In the genomic region with DNA sequence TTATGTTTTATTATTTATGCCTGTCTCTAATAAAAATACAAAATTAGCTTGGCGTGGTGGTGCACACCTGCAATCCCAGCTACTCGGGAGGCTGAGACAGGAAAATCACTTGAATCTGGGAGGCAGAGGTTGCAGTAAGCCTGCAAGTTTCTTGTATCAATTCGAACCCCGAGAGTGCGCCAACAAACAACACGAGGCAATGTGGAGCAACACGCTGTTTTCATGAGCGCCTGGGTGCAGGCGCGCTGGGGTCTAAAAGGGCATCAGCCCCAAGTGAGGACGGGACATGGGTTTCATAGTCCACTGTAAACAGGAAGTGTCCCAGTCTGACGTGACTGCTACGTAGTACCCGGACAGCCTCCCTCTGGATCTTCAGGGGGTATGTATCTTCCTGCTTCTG, we compare ENCODE assay signal across 2 cellular contexts.
TF ChIP-seq lines count a peak whose summit lies in the region.

No MANE protein-coding gene starts in this region.

TF ChIP-seq in HepG2, 621 proteins besides CTCF, POLR2A, EP300 and RAD21:
- TF ChIP-seq PRMT3 (CRISPR knock-in tag; IDR thresholded peaks at IDR 0.05; ENCODE audit: borderline replicate concordance, low read depth) (no peak), CREB1 (IDR thresholded peaks at IDR 0.05) (no peak), CREB1 (CRISPR knock-in tag; IDR thresholded peaks at IDR 0.05) (peak; percentile 24; the same call in 1 of the 2 replicates)

TF ChIP-seq in H1, 55 proteins besides CTCF, POLR2A, EP300 and RAD21:
- TF ChIP-seq SIRT6 (IDR thresholded peaks at IDR 0.05; ENCODE audit: low read length) (no peak), SIX5 (IDR thresholded peaks at IDR 0.05; ENCODE audit: low read depth, low read length) (no peak), SAP30 (IDR thresholded peaks at IDR 0.05; ENCODE audit: insufficient read depth, insufficient replicate concordance, low read length) (no peak), FOSL1 (IDR thresholded peaks at IDR 0.05; ENCODE audit: insufficient read depth, low read depth, low read length) (no peak), CBX8 (IDR thresholded peaks at IDR 0.05; ENCODE audit: borderline replicate concordance, low read depth, low read length) (no peak), EGR1 (IDR thresholded peaks at IDR 0.05; ENCODE audit: borderline replicate concordance, low read depth, low read length) (no peak), CEBPB (IDR thresholded peaks at IDR 0.05; ENCODE audit: low read depth, low read length) (no peak), SUZ12 (IDR thresholded peaks at IDR 0.05; ENCODE audit: low read length) (no peak), NANOG (IDR thresholded peaks at IDR 0.05; ENCODE audit: insufficient read depth, low read depth, low read length, poor library complexity, severe bottlenecking) (no peak), POU5F1 (IDR thresholded peaks at IDR 0.05; ENCODE audit: low read depth, low read length) (no peak), GTF2F1 (IDR thresholded peaks at IDR 0.05; ENCODE audit: borderline replicate concordance, low read depth, low read length) (no peak), YY1 (IDR thresholded peaks at IDR 0.05; ENCODE audit: low read depth, low read length) (no peak), SRF (IDR thresholded peaks at IDR 0.05; ENCODE audit: low read depth, low read length) (no peak)
- TF ChIP-seq, protein P1, sequence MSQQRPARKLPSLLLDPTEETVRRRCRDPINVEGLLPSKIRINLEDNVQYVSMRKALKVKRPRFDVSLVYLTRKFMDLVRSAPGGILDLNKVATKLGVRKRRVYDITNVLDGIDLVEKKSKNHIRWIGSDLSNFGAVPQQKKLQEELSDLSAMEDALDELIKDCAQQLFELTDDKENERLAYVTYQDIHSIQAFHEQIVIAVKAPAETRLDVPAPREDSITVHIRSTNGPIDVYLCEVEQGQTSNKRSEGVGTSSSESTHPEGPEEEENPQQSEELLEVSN (IDR thresholded peaks at IDR 0.05): no peak
- TF ChIP-seq, protein P2, sequence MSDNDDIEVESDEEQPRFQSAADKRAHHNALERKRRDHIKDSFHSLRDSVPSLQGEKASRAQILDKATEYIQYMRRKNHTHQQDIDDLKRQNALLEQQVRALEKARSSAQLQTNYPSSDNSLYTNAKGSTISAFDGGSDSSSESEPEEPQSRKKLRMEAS (IDR thresholded peaks at IDR 0.05): no peak
- TF ChIP-seq, protein P3, sequence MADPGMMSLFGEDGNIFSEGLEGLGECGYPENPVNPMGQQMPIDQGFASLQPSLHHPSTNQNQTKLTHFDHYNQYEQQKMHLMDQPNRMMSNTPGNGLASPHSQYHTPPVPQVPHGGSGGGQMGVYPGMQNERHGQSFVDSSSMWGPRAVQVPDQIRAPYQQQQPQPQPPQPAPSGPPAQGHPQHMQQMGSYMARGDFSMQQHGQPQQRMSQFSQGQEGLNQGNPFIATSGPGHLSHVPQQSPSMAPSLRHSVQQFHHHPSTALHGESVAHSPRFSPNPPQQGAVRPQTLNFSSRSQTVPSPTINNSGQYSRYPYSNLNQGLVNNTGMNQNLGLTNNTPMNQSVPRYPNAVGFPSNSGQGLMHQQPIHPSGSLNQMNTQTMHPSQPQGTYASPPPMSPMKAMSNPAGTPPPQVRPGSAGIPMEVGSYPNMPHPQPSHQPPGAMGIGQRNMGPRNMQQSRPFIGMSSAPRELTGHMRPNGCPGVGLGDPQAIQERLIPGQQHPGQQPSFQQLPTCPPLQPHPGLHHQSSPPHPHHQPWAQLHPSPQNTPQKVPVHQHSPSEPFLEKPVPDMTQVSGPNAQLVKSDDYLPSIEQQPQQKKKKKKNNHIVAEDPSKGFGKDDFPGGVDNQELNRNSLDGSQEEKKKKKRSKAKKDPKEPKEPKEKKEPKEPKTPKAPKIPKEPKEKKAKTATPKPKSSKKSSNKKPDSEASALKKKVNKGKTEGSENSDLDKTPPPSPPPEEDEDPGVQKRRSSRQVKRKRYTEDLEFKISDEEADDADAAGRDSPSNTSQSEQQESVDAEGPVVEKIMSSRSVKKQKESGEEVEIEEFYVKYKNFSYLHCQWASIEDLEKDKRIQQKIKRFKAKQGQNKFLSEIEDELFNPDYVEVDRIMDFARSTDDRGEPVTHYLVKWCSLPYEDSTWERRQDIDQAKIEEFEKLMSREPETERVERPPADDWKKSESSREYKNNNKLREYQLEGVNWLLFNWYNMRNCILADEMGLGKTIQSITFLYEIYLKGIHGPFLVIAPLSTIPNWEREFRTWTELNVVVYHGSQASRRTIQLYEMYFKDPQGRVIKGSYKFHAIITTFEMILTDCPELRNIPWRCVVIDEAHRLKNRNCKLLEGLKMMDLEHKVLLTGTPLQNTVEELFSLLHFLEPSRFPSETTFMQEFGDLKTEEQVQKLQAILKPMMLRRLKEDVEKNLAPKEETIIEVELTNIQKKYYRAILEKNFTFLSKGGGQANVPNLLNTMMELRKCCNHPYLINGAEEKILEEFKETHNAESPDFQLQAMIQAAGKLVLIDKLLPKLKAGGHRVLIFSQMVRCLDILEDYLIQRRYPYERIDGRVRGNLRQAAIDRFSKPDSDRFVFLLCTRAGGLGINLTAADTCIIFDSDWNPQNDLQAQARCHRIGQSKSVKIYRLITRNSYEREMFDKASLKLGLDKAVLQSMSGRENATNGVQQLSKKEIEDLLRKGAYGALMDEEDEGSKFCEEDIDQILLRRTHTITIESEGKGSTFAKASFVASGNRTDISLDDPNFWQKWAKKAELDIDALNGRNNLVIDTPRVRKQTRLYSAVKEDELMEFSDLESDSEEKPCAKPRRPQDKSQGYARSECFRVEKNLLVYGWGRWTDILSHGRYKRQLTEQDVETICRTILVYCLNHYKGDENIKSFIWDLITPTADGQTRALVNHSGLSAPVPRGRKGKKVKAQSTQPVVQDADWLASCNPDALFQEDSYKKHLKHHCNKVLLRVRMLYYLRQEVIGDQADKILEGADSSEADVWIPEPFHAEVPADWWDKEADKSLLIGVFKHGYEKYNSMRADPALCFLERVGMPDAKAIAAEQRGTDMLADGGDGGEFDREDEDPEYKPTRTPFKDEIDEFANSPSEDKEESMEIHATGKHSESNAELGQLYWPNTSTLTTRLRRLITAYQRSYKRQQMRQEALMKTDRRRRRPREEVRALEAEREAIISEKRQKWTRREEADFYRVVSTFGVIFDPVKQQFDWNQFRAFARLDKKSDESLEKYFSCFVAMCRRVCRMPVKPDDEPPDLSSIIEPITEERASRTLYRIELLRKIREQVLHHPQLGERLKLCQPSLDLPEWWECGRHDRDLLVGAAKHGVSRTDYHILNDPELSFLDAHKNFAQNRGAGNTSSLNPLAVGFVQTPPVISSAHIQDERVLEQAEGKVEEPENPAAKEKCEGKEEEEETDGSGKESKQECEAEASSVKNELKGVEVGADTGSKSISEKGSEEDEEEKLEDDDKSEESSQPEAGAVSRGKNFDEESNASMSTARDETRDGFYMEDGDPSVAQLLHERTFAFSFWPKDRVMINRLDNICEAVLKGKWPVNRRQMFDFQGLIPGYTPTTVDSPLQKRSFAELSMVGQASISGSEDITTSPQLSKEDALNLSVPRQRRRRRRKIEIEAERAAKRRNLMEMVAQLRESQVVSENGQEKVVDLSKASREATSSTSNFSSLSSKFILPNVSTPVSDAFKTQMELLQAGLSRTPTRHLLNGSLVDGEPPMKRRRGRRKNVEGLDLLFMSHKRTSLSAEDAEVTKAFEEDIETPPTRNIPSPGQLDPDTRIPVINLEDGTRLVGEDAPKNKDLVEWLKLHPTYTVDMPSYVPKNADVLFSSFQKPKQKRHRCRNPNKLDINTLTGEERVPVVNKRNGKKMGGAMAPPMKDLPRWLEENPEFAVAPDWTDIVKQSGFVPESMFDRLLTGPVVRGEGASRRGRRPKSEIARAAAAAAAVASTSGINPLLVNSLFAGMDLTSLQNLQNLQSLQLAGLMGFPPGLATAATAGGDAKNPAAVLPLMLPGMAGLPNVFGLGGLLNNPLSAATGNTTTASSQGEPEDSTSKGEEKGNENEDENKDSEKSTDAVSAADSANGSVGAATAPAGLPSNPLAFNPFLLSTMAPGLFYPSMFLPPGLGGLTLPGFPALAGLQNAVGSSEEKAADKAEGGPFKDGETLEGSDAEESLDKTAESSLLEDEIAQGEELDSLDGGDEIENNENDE (IDR thresholded peaks at IDR 0.05; ENCODE audit: insufficient replicate concordance, low read length): no peak
